8 cellular contexts compared by ENCODE assay signal in genomic region chr4:6673191-6673659, GRCh38. TPM values are rescaled to one million over a fixed set of nuclear protein-coding genes. Genes with fewer than 3 reads are reported as not detected.
DNase-seq lines count a peak whose midpoint lies in the region; ATAC-seq and TF ChIP-seq lines count a peak whose summit lies in the region.
"Not testable (repeated sequence)": the region's sequence is repeated elsewhere in the genome, so short reads cannot be mapped to it uniquely, and the experiment has no call there.

No MANE protein-coding gene starts in this region.

- not testable (repeated sequence) for H3K27me3 ChIP-seq in HUES64 (ENCODE audit: insufficient read depth, low read length); hepatocyte

- POLR2A ChIA-PET in RWPE1 (lab: Yijun Ruan, JAX; ENCODE audit: low non-redundant PET) = not testable (repeated sequence)

- peak overlapping the region; percentile 98 for H3K4me2 ChIP-seq in hepatocyte

- CTCF ChIA-PET in RWPE1 (lab: Yijun Ruan, JAX) = not testable (repeated sequence)

- peaks cover 39% of the 10 kb centered on the region for H3K4me1 Mint-ChIP-seq in activated T-cell treated with anti-CD3 and anti-CD28 coated beads, Interleukin-2, amount 50 U/mL, for 24 hours (ENCODE audit: low read depth)
- H3K4me1 Mint-ChIP-seq in nephron progenitor cell = peaks cover 44% of the 10 kb centered on the region
- peaks cover 42% of the 10 kb centered on the region for H3K4me1 Mint-ChIP-seq in stimulated activated memory B cell treated with anti-CD40 and anti-IgM and Interleukin-4, amounts not matched to agents 10 μg/mL and 1 μg/mL and 100 μg/mL, for 72 hours

- not testable (repeated sequence) for TF ChIP-seq CTCF in C4-2B (conservative IDR thresholded peaks at IDR 0.05); RWPE1 (conservative IDR thresholded peaks at IDR 0.05; ENCODE audit: low read depth); coronary artery (IDR thresholded peaks at IDR 0.05); hepatocyte (IDR thresholded peaks at IDR 0.05; ENCODE audit: poor library complexity); nephron progenitor cell (IDR thresholded peaks at IDR 0.05)

- H3K4me3 Mint-ChIP-seq in activated T-cell treated with anti-CD3 and anti-CD28 coated beads, Interleukin-2, amount 50 U/mL, for 24 hours = peak overlapping the region; percentile 82
- peak overlapping the region; percentile 89 for H3K4me3 Mint-ChIP-seq in nephron progenitor cell
- H3K4me3 Mint-ChIP-seq in stimulated activated memory B cell treated with anti-CD40 and anti-IgM and Interleukin-4, amounts not matched to agents 10 μg/mL and 1 μg/mL and 100 μg/mL, for 72 hours = peak overlapping the region; percentile 93

- not testable (repeated sequence) for ATAC-seq in stimulated activated memory B cell treated with anti-CD40 and anti-IgM and Interleukin-4, amounts not matched to agents 10 μg/mL and 1 μg/mL and 100 μg/mL, for 72 hours

- not testable (repeated sequence) for H3K9me3 Mint-ChIP-seq in activated T-cell treated with anti-CD3 and anti-CD28 coated beads, Interleukin-2, amount 50 U/mL, for 24 hours; stimulated activated memory B cell treated with anti-CD40 and anti-IgM and Interleukin-4, amounts not matched to agents 10 μg/mL and 1 μg/mL and 100 μg/mL, for 72 hours
- peaks cover 14% of the 10 kb centered on the region for H3K9me3 Mint-ChIP-seq in nephron progenitor cell

- not testable (repeated sequence) for H3K27me3 Mint-ChIP-seq in activated T-cell treated with anti-CD3 and anti-CD28 coated beads, Interleukin-2, amount 50 U/mL, for 24 hours; nephron progenitor cell (ENCODE audit: low read depth, poor library complexity); stimulated activated memory B cell treated with anti-CD40 and anti-IgM and Interleukin-4, amounts not matched to agents 10 μg/mL and 1 μg/mL and 100 μg/mL, for 72 hours

- not testable (repeated sequence) for H3K9me3 ChIP-seq in HUES64 (ENCODE audit: insufficient read depth, low read depth, low read length); hepatocyte (ENCODE audit: low read depth)

- not testable (repeated sequence) for H3K9me2 ChIP-seq in hepatocyte (replicated peaks; ENCODE audit: insufficient read depth)

- peak overlapping the region; percentile 38; the same call in 1 of the 2 replicates for H3K9ac ChIP-seq in HUES64 (ENCODE audit: low read depth, low read length)

- H3K4me3 ChIP-seq in HUES64 (ENCODE audit: low read length) (peak overlapping the region; percentile 88), coronary artery (peak overlapping the region; percentile 90), hepatocyte (peak overlapping the region; percentile 31)

- H3K4me1 ChIP-seq in HUES64 (ENCODE audit: insufficient read depth, low read length) (peaks cover 14% of the 10 kb centered on the region; the same call in 1 of the 2 replicates), hepatocyte (ENCODE audit: insufficient read depth) (peaks cover 14% of the 10 kb centered on the region)

- H4K20me1 ChIP-seq in hepatocyte (ENCODE audit: insufficient read depth, poor library complexity, severe bottlenecking) = not testable (repeated sequence)

- H3K36me3 ChIP-seq in HUES64 (ENCODE audit: insufficient read depth, low read length) = peaks cover 24% of the 10 kb centered on the region
- not testable (repeated sequence) for H3K36me3 ChIP-seq in hepatocyte (replicated peaks; ENCODE audit: insufficient read depth, low read depth)

- H3K27ac ChIP-seq in C4-2B (peak overlapping the region; percentile 95), RWPE1 (peak overlapping the region; percentile 87), coronary artery (peak overlapping the region; percentile 63 to 88), hepatocyte (peak overlapping the region; percentile 88)
- H3K27ac ChIP-seq in HUES64 (ENCODE audit: low read depth, low read length) = not testable (repeated sequence)

- H3K27ac Mint-ChIP-seq in activated T-cell treated with anti-CD3 and anti-CD28 coated beads, Interleukin-2, amount 50 U/mL, for 24 hours = peak overlapping the region; percentile 98
- H3K27ac Mint-ChIP-seq in nephron progenitor cell = peak overlapping the region; percentile 94
- H3K27ac Mint-ChIP-seq in stimulated activated memory B cell treated with anti-CD40 and anti-IgM and Interleukin-4, amounts not matched to agents 10 μg/mL and 1 μg/mL and 100 μg/mL, for 72 hours = peak overlapping the region; percentile 93

- DNase-seq in RWPE1 (ENCODE audit: low spot score); activated T-cell treated with anti-CD3 and anti-CD28 coated beads, Interleukin-2, amount 50 U/mL, for 24 hours; coronary artery (ENCODE audit: low spot score); hepatocyte (ENCODE audit: low spot score); nephron progenitor cell: not testable (repeated sequence)

- 71% methylated on average over 14 of the region's 14 CpGs for WGBS in HUES64
- WGBS in hepatocyte (ENCODE audit: low lambda C conversion rate, missing lambda C conversion rate) = 75% methylated on average over 14 of the region's 14 CpGs

- peaks cover 22% of the 10 kb centered on the region for H3K79me2 ChIP-seq in hepatocyte

- H2AFZ ChIP-seq in hepatocyte = peak overlapping the region; percentile 81

- H3K36me3 Mint-ChIP-seq in activated T-cell treated with anti-CD3 and anti-CD28 coated beads, Interleukin-2, amount 50 U/mL, for 24 hours (ENCODE audit: low read depth) = peaks cover 42% of the 10 kb centered on the region
- peaks cover 70% of the 10 kb centered on the region for H3K36me3 Mint-ChIP-seq in nephron progenitor cell (ENCODE audit: low read depth)
- peaks cover 49% of the 10 kb centered on the region for H3K36me3 Mint-ChIP-seq in stimulated activated memory B cell treated with anti-CD40 and anti-IgM and Interleukin-4, amounts not matched to agents 10 μg/mL and 1 μg/mL and 100 μg/mL, for 72 hours

RNA-seq across cellular contexts. Expression of gene S100P, which starts 20.5 kb away (rescaled TPM):
- not detected for polyA plus RNA-seq in HUES64 (2013, experiment 1 of 2)
- not detected for polyA plus RNA-seq in HUES64 (2013, experiment 2 of 2)
- total RNA-seq in hepatocyte = 9.2 and 36.6 TPM in 2 replicates
- polyA plus RNA-seq in hepatocyte = 51.6 and 99.1 TPM in 2 replicates

RNA-seq across cellular contexts. Expression of gene MRFAP1, which starts 32.7 kb away (rescaled TPM):
- 253 TPM for polyA plus RNA-seq in HUES64 (2013, experiment 1 of 2)
- polyA plus RNA-seq in HUES64 (2013, experiment 2 of 2) = 255 TPM
- total RNA-seq in hepatocyte = 221 and 238 TPM in 2 replicates
- 225 and 256 TPM in 2 replicates for polyA plus RNA-seq in hepatocyte

RNA-seq across cellular contexts. Expression of gene MRFAP1L1, which starts 36.4 kb away (rescaled TPM):
- 45.4 TPM for polyA plus RNA-seq in HUES64 (2013, experiment 1 of 2)
- 53.8 TPM for polyA plus RNA-seq in HUES64 (2013, experiment 2 of 2)
- total RNA-seq in hepatocyte = 84.9 and 86.4 TPM in 2 replicates
- polyA plus RNA-seq in hepatocyte = 55.1 and 60.8 TPM in 2 replicates

RNA-seq across cellular contexts. Expression of gene BLOC1S4, which starts 42.7 kb away (rescaled TPM):
- polyA plus RNA-seq in HUES64 (2013, experiment 1 of 2) = 14.8 TPM
- 17.6 TPM for polyA plus RNA-seq in HUES64 (2013, experiment 2 of 2)
- total RNA-seq in hepatocyte = 29.4 and 33.3 TPM in 2 replicates
- polyA plus RNA-seq in hepatocyte = 50.1 and 60.0 TPM in 2 replicates

Comparison
In these comparisons a context has a peak if more than half of its experiments do, and no peak if none do; other contexts are left out.
1. H3K4me3 ChIP-seq: peak in every context shown above with its lines; median percentile 90 in coronary artery; 88 in HUES64; 31 in hepatocyte.